ENCODE assay signal across 8 cellular contexts in the genomic region with DNA sequence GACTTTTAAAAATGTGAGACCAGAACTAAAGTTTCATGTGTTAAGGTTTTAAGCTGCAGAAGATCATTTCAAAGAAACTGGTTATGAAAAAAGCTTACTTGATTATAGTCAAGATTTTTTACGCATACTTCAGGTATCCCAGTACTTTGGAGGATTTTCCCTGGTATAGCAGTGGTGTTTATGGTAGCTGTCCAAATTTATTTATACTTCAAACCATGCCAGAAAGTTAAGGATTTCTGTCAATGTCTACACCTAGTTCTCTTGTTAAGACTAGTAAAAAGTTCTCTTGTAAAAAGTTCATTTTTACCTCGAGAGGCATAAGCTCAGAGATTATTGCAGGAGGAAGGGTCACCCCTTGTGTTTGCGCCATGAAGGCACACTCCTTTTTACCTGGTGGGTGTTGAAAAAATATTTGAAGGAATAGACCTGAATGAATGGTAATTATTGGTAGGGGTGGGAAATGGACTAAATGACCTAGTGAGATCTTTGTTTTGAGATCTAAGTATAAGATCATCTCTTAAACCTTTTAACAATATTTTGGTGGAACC. TPM values are rescaled to one million over a fixed set of nuclear protein-coding genes. Genes with fewer than 3 reads are reported as not detected.
DNase-seq lines count a peak whose midpoint lies in the region; ATAC-seq, FAIRE-seq and TF ChIP-seq lines count a peak whose summit lies in the region.

No MANE protein-coding gene starts in this region.

- H3K27ac ChIP-seq in K562 (ENCODE audit: extremely low read depth, low read depth, low read length) = peak overlapping the region; percentile 97

- TF ChIP-seq POLR2A in K562 (conservative IDR thresholded peaks at IDR 0.05) = no peak

- BruUV-seq in K562 (replicated peaks; lab: Mats Ljungman, UMichigan) = TSS peak; percentile 31

- H3K4me1 ChIP-seq in K562 (replicated peaks in 1 of 2; ENCODE audit: control insufficient read depth in 2 of 2, insufficient read depth in 2 of 2, low read length in 2 of 2) = peaks cover 17 to 43% of the 10 kb centered on the region in 2 experiments

- WGBS in K562 (ENCODE audit: insufficient coverage, low coverage, missing lambda C conversion rate) = 1% methylated on average over 3 of the region's 3 CpGs

- peak overlapping the region; percentile 18 to 95; a peak in 3 of 4 replicates for H3K9ac ChIP-seq in K562 (ENCODE audit: insufficient read depth in 1 of 2, low read depth in 2 of 2, low read length in 2 of 2)

- ATAC-seq in stimulated activated naive CD8-positive, alpha-beta T cell treated with anti-CD3 and anti-CD28 coated beads, Interleukin-15, Interleukin-2, amounts not matched to agents 100 U/mL and 50 U/mL, for 24 hours = no peak
- peak; percentile 3 for ATAC-seq in K562
- no peak for ATAC-seq in activated CD4-positive, CD25-positive, alpha-beta regulatory T cell treated with anti-CD3 and anti-CD28 coated beads, Interleukin-2, amount 50 U/mL, for 24 hours

- no peak for TF ChIP-seq EP300 in K562 (IDR thresholded peaks at IDR 0.05; ENCODE audit: low read length)

- H3K4me3 Mint-ChIP-seq in stimulated activated naive CD8-positive, alpha-beta T cell treated with anti-CD3 and anti-CD28 coated beads, Interleukin-15, Interleukin-2, amounts not matched to agents 100 ng/mL and 50 ng/mL, for 24 hours = peak overlapping the region; percentile 94
- H3K4me3 Mint-ChIP-seq in mesothelial cell of epicardium = peak overlapping the region; percentile 79

- no peaks in the 10 kb centered on the region for H3K27me3 Mint-ChIP-seq in stimulated activated naive CD8-positive, alpha-beta T cell treated with anti-CD3 and anti-CD28 coated beads, Interleukin-15, Interleukin-2, amounts not matched to agents 100 ng/mL and 50 ng/mL, for 24 hours
- H3K27me3 Mint-ChIP-seq in mesothelial cell of epicardium (ENCODE audit: low read depth) = no peaks in the 10 kb centered on the region

- POLR2A ChIA-PET in K562 (lab: Yijun Ruan, JAX) = interaction anchor here (0.6 to 10.5 kb wide), 7 partner anchors 11 to 269 kb away, joined by 3 to 109 read pairs (median 4); no protein-coding TSS in a partner anchor

- no peaks in the 10 kb centered on the region; a peak in 1 of 5 replicates for H3K27me3 ChIP-seq in K562 (ENCODE audit: control insufficient read depth in 2 of 2, insufficient read depth in 2 of 2, low read length in 2 of 2)

- FAIRE-seq in K562 (lab: Jason Lieb, UNC) = no peak

- peak overlapping the region; percentile 80 for H3K4me2 ChIP-seq in K562 (ENCODE audit: insufficient read depth, low read length)

- H3K9me1 ChIP-seq in K562 (ENCODE audit: control insufficient read depth, insufficient read depth, low read length) = no peaks in the 10 kb centered on the region

- H3K36me3 ChIP-seq in K562 (ENCODE audit: control insufficient read depth, insufficient read depth, low read length) = peaks cover 4% of the 10 kb centered on the region; the same call in 2 of the 3 replicates

- no peak for DNase-seq in stimulated activated naive CD8-positive, alpha-beta T cell treated with anti-CD3 and anti-CD28 coated beads, Interleukin-15, Interleukin-2, amounts not matched to agents 100 U/mL and 50 U/mL, for 24 hours
- DNase-seq in K562 (ENCODE audit: extremely low read depth in 1 of 4, low spot score in 3 of 4) (peak in 1 of 4 experiments; percentile 54), mesothelial cell of epicardium (ENCODE audit: low spot score in 2 of 2, unreplicated experiment in 2 of 2) (no peak), Ammon's horn (ENCODE audit: low spot score) (no peak), NCI-H2196 (lab: John Stamatoyannopoulos, UW; ENCODE audit: unreplicated experiment) (no peak), HuH-7.5 (ENCODE audit: low spot score) (no peak)

- H3K36me3 Mint-ChIP-seq in stimulated activated naive CD8-positive, alpha-beta T cell treated with anti-CD3 and anti-CD28 coated beads, Interleukin-15, Interleukin-2, amounts not matched to agents 100 ng/mL and 50 ng/mL, for 24 hours (ENCODE audit: low read depth) = peaks cover 8% of the 10 kb centered on the region
- H3K36me3 Mint-ChIP-seq in mesothelial cell of epicardium = no peaks in the 10 kb centered on the region

- no peaks in the 10 kb centered on the region for H3K9me3 ChIP-seq in K562 (replicated peaks; ENCODE audit: control insufficient read depth, insufficient read depth, low read depth, low read length)

- intact Hi-C loops in K562 (cut with micrococcal nuclease) = loop anchor here (5.0 kb wide), 2 partner anchors 78 to 93 kb away; no protein-coding TSS in a partner anchor

- no peaks in the 10 kb centered on the region for H3K9me3 Mint-ChIP-seq in stimulated activated naive CD8-positive, alpha-beta T cell treated with anti-CD3 and anti-CD28 coated beads, Interleukin-15, Interleukin-2, amounts not matched to agents 100 ng/mL and 50 ng/mL, for 24 hours
- no peaks in the 10 kb centered on the region for H3K9me3 Mint-ChIP-seq in mesothelial cell of epicardium

- no peak overlapping the region for H2AFZ ChIP-seq in K562 (ENCODE audit: low read depth, low read length)

- TF ChIP-seq CTCF in K562 (IDR thresholded peaks at IDR 0.05 in 2 of 3, conservative IDR thresholded peaks at IDR 0.05 in 1 of 3; ENCODE audit: insufficient read depth in 2 of 3, low read depth in 1 of 3, low read length in 3 of 3) (no peak), mesothelial cell of epicardium (IDR thresholded peaks at IDR 0.05; ENCODE audit: unreplicated experiment) (no peak)

- in situ Hi-C loops in K562 (cut with MboI) = no loop called here

- CTCF ChIA-PET in K562 (lab: Yijun Ruan, JAX; ENCODE audit: low intra/inter-chr PET ratio) = no interaction called here

- 0 out of 4 replicates have a peak, but pooled peaks of 1 of the 2 experiments have one; percentile 14 for TF ChIP-seq RAD21 in K562 (CRISPR knock-in tag; conservative IDR thresholded peaks at IDR 0.05 in 1 of 2, IDR thresholded peaks at IDR 0.05 in 1 of 2)

- H4K20me1 ChIP-seq in K562 (replicated peaks; ENCODE audit: control insufficient read depth, insufficient read depth, low read length) = peaks cover 18% of the 10 kb centered on the region

- H3K4me3 ChIP-seq in K562 = peak overlapping the region; percentile 88

- H3K27ac Mint-ChIP-seq in stimulated activated naive CD8-positive, alpha-beta T cell treated with anti-CD3 and anti-CD28 coated beads, Interleukin-15, Interleukin-2, amounts not matched to agents 100 ng/mL and 50 ng/mL, for 24 hours = peak overlapping the region; percentile 90
- H3K27ac Mint-ChIP-seq in mesothelial cell of epicardium = peak overlapping the region; percentile 90

- peaks cover 89% of the 10 kb centered on the region for H3K79me2 ChIP-seq in K562 (ENCODE audit: control insufficient read depth, insufficient read depth, low read length)

- H3K4me1 Mint-ChIP-seq in stimulated activated naive CD8-positive, alpha-beta T cell treated with anti-CD3 and anti-CD28 coated beads, Interleukin-15, Interleukin-2, amounts not matched to agents 100 ng/mL and 50 ng/mL, for 24 hours (ENCODE audit: low read depth) = peaks cover 71% of the 10 kb centered on the region
- peaks cover 49% of the 10 kb centered on the region for H3K4me1 Mint-ChIP-seq in mesothelial cell of epicardium

TF ChIP-seq in K562, 482 proteins besides CTCF, POLR2A, EP300 and RAD21 (continues in another document):
- TF ChIP-seq GATAD2A (IDR thresholded peaks at IDR 0.05) (0 out of 2 replicates have a peak, but pooled peaks have one; percentile 18), POLR2H (tag; IDR thresholded peaks at IDR 0.05; ENCODE audit: low read depth) (0 out of 2 replicates have a peak, but pooled peaks have one; percentile 38)
- TF ChIP-seq, protein P1, sequence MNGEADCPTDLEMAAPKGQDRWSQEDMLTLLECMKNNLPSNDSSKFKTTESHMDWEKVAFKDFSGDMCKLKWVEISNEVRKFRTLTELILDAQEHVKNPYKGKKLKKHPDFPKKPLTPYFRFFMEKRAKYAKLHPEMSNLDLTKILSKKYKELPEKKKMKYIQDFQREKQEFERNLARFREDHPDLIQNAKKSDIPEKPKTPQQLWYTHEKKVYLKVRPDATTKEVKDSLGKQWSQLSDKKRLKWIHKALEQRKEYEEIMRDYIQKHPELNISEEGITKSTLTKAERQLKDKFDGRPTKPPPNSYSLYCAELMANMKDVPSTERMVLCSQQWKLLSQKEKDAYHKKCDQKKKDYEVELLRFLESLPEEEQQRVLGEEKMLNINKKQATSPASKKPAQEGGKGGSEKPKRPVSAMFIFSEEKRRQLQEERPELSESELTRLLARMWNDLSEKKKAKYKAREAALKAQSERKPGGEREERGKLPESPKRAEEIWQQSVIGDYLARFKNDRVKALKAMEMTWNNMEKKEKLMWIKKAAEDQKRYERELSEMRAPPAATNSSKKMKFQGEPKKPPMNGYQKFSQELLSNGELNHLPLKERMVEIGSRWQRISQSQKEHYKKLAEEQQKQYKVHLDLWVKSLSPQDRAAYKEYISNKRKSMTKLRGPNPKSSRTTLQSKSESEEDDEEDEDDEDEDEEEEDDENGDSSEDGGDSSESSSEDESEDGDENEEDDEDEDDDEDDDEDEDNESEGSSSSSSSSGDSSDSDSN (IDR thresholded peaks at IDR 0.05; ENCODE audit: borderline replicate concordance in 1 of 2, low read depth in 2 of 2, low read length in 2 of 2) = 0 out of 4 replicates have a peak, but pooled peaks of 1 of the 2 experiments have one; percentile 14

RNA-seq across cellular contexts. Expression of a gene that starts 2.8 kb away (rescaled TPM):
- total RNA-seq in K562 (2011; cell fraction: chromatin; rRNA removed; ENCODE audit: low replicate concordance) = 104 and 251 TPM in 2 replicates
- total RNA-seq in K562 (2011; cell fraction: nucleolus; rRNA removed) = 52.7 and 60.7 TPM in 2 replicates
- total RNA-seq in K562 (2011; cell fraction: nucleoplasm; rRNA removed) = 126 and 183 TPM in 2 replicates
- total RNA-seq in K562 (2014; rRNA removed) (40.2 and 42.3 TPM in 2 replicates), K562 (2014; rRNA removed; fragmentation: Illumina TruSeq; extraction: Trizol) (58.9 and 66.8 TPM in 2 replicates), K562 (2015; rRNA removed; fragmentation: Illumina TruSeq; extraction: Trizol) (55.3 and 57.7 TPM in 2 replicates), K562 (2021) (55.8 and 64.8 TPM in 2 replicates), mesothelial cell of epicardium (77.2 to 79.7 TPM (median 78.7 TPM) in 3 replicates)
- polyA plus RNA-seq in K562 (2011; rRNA removed) (59.9 and 65.9 TPM in 2 replicates), K562 (2014; fragmentation: Illumina TruSeq; extraction: Trizol) (35.5 and 36.5 TPM in 2 replicates), K562 (2014; fragmentation: Nextera tagmentation; extraction: Ambion mirVana) (10 to 100 TPM in 1 of 2 experiments, 1 to 10 TPM in 1; 3.7 to 13.2 TPM), K562 (2014; rRNA removed) (29.1 and 32.7 TPM in 2 replicates)
- 49.8 and 58.2 TPM in 2 replicates for polyA plus RNA-seq in K562 (2011; cell fraction: cytosol; rRNA removed)
- 116 and 121 TPM in 2 replicates for polyA plus RNA-seq in K562 (2011; cell fraction: nucleus; rRNA removed)
- 20.9 and 26.2 TPM in 2 replicates for polyA plus RNA-seq in K562 (2012)
- polyA minus RNA-seq in K562 (2011; rRNA and poly(A)+ RNA removed) = 174 and 176 TPM in 2 replicates
- polyA minus RNA-seq in K562 (2011; cell fraction: cytosol; rRNA and poly(A)+ RNA removed) = 62.1 and 76.3 TPM in 2 replicates
- polyA minus RNA-seq in K562 (2011; cell fraction: nucleus; rRNA and poly(A)+ RNA removed) = 102 and 169 TPM in 2 replicates
